24 cellular contexts compared by ENCODE assay signal in genomic region chr1:222919478-222919865, GRCh38.
A peak's percentile ranks its signal among the peaks of the same experiment; 100 is the strongest.
DNase-seq lines count a peak whose midpoint lies in the region; ATAC-seq and TF ChIP-seq lines count a peak whose summit lies in the region.
"Had no signal": no experiment of that assay in that cellular context is flagged by ENCODE, and none has a peak within 500 bp of the region (broad histone marks: within the 10 kb centered on the region; RNA-seq: fewer than 3 reads in every experiment).

No MANE protein-coding gene starts in this region.

- TF ChIP-seq POLR2A in uterus (IDR thresholded peaks at IDR 0.05), result no peak
- TF ChIP-seq POLR2A in upper lobe of left lung (IDR thresholded peaks at IDR 0.05), result no peak

- no peak for ATAC-seq in upper lobe of left lung (ENCODE audit: low FRiP score in 2 of 2)
- ATAC-seq: activated CD8-positive, alpha-beta T cell treated with anti-CD3 and anti-CD28 coated beads, Interleukin-2, amount 10 ng/mL, durations not matched to agents 7 days and 5 days; activated T-helper 17 cell treated with anti-CD3 and anti-CD28 coated beads, Interleukin-2, amount 50 U/mL, for 72 hours; natural killer cell treated with Interleukin-12 subunit alpha and Interleukin-12 subunit beta and Interleukin-15 and Interleukin-18, amount 100 ng/mL, for 72 hours; upper lobe of right lung had no signal

- 71 to 78% methylated on average over 5 of the region's 5 CpGs for WGBS in upper lobe of left lung, 2 donors

- peak overlapping the region; percentile 46 to 53 for H3K27ac ChIP-seq in uterus
- H3K27ac ChIP-seq in upper lobe of left lung, result no peak overlapping the region
- H3K27ac ChIP-seq: 22Rv1, breast epithelium, suprapubic skin, upper lobe of right lung had no signal

- H3K27me3 ChIP-seq in uterus (no peaks in the 10 kb centered on the region), upper lobe of left lung (no peaks in the 10 kb centered on the region)
- H3K27me3 ChIP-seq: breast epithelium, suprapubic skin, upper lobe of right lung had no signal

- H3K9me3 ChIP-seq in uterus, result peaks cover 0 to 7% of the 10 kb centered on the region in 2 donors
- H3K9me3 ChIP-seq in upper lobe of left lung, result peaks cover 0 to 9% (median 7%) of the 10 kb centered on the region in 4 donors
- H3K9me3 ChIP-seq: suprapubic skin had no signal

- no peak for TF ChIP-seq EP300 in upper lobe of left lung (IDR thresholded peaks at IDR 0.05)

- TF ChIP-seq CTCF in choroid plexus epithelial cell (conservative IDR thresholded peaks at IDR 0.05; ENCODE audit: low read depth, low read length) (no peak), uterus (IDR thresholded peaks at IDR 0.05) (no peak), upper lobe of left lung (IDR thresholded peaks at IDR 0.05) (no peak)

- no peak overlapping the region for H3K4me3 ChIP-seq in choroid plexus epithelial cell (ENCODE audit: low read depth, low read length)
- H3K4me3 ChIP-seq in uterus, result no peak overlapping the region
- H3K4me3 ChIP-seq in upper lobe of left lung, result no peak overlapping the region
- H3K4me3 ChIP-seq: breast epithelium, suprapubic skin, upper lobe of right lung had no signal

- H3K4me1 ChIP-seq in uterus, result peaks cover 0 to 3% of the 10 kb centered on the region in 2 donors
- peaks cover 0 to 22% (median 7%) of the 10 kb centered on the region in 4 donors for H3K4me1 ChIP-seq in upper lobe of left lung
- H3K4me1 ChIP-seq: breast epithelium had no signal

- intact Hi-C loops in uterus (cut with DNase I; ENCODE audit: low total_unique reads), result no loop called here

- H3K36me3 ChIP-seq in uterus, result no peaks in the 10 kb centered on the region
- no peaks in the 10 kb centered on the region for H3K36me3 ChIP-seq in upper lobe of left lung
- H3K36me3 ChIP-seq: breast epithelium, suprapubic skin, upper lobe of right lung had no signal

- DNase-seq in DMS 273 (lab: John Stamatoyannopoulos, UW; ENCODE audit: unreplicated experiment) (peak; percentile 40), DMS 273 treated with DMSO at 0.1 percent for 48 hours (lab: John Stamatoyannopoulos, UW) (no peak), choroid plexus epithelial cell (ENCODE audit: low read depth) (peak; percentile 80), iris pigment epithelial cell (ENCODE audit: low read depth) (peak; percentile 83), uterus (no peak), NAMALWA (ENCODE audit: low spot score) (no peak), NCI-H187 treated with DMSO at 0.1 percent for 48 hours (lab: John Stamatoyannopoulos, UW) (no peak), upper lobe of left lung (no peak)
- DNase-seq: activated CD8-positive, alpha-beta T cell treated with anti-CD3 and anti-CD28 coated beads, Interleukin-2, amount 10 ng/mL, durations not matched to agents 7 days and 5 days; activated naive CD4-positive, alpha-beta T cell treated with anti-CD3 and anti-CD28 coated beads, Interleukin-2, amount 10 ng/mL, durations not matched to agents 7 days and 5 days; DND-41; H7; kidney; NCI-H446 treated with DMSO at 0.1 percent for 48 hours; NCI-H774; SIG-M5; stimulated activated naive CD4-positive, alpha-beta T cell treated with Interleukin-2 at 50 U/mL for 16 hours; T-helper 9 cell; upper lobe of right lung had no signal

Comparison
In these comparisons a context has a peak if more than half of its experiments do, and no peak if none do; other contexts are left out.
1. DNase-seq: peak in DMS 273 (single experiment), choroid plexus epithelial cell (single experiment) and iris pigment epithelial cell (single experiment); none in DMS 273 treated with DMSO at 0.1 percent for 48 hours (single experiment), uterus (0 of 2), NAMALWA (single experiment), NCI-H187 treated with DMSO at 0.1 percent for 48 hours (single experiment) and upper lobe of left lung (0 of 2).
2. H3K27ac ChIP-seq: peak in uterus (2 of 2); none in upper lobe of left lung (0 of 4).